Comparison of ENCODE assay signal across 26 cellular contexts in the genomic region with DNA sequence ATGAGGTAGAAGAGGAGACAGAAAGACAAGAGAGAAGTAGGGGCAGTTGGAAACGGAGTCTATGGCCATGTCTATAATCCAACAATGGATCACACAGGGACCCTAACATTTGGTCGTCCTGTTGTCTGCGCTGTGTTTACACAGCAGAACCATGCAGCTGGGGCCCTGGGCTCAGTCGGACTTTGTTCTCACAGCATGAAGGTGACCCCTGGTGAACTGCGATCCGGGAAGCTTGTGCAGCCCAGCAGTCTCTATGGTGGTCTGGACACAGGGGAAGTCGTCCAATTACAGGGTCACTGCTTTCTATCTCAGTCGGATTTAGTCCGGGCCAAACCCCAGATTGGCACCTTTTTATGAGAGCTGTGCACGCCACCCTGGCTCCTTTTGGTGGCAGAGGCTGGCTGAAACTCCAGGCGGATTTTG.
DNase-seq lines count a peak whose midpoint lies in the region; ATAC-seq and TF ChIP-seq lines count a peak whose summit lies in the region.
"Had no signal": no experiment of that assay in that cellular context is flagged by ENCODE, and none has a peak within 500 bp of the region (broad histone marks: within the 10 kb centered on the region; RNA-seq: fewer than 3 reads in every experiment).

No MANE protein-coding gene starts in this region.

- no peaks in the 10 kb centered on the region for H3K36me3 Mint-ChIP-seq in mesothelial cell of epicardium
- no peaks in the 10 kb centered on the region for H3K36me3 Mint-ChIP-seq in glutamatergic neuron (ENCODE audit: unreplicated experiment)
- H3K36me3 Mint-ChIP-seq: CD4-positive, CD25-positive, alpha-beta regulatory T cell; naive B cell; stimulated activated naive B cell treated with anti-CD40 and anti-IgM and Interleukin-4, amounts not matched to agents 10 μg/mL and 1 μg/mL and 100 μg/mL, for 72 hours; type B pancreatic cell had no signal

- peaks cover 24% of the 10 kb centered on the region for H3K27me3 Mint-ChIP-seq in mesothelial cell of epicardium (ENCODE audit: low read depth)
- peaks cover 4% of the 10 kb centered on the region for H3K27me3 Mint-ChIP-seq in glutamatergic neuron (ENCODE audit: unreplicated experiment)
- H3K27me3 Mint-ChIP-seq: activated CD8-positive, alpha-beta T cell treated with anti-CD3 and anti-CD28 coated beads for 36 hours; central memory CD8-positive, alpha-beta T cell had no signal

- ATAC-seq in GM18520 (IDR thresholded peaks at IDR 0.05; ENCODE audit: unreplicated experiment): no peak
- ATAC-seq: activated CD8-positive, alpha-beta T cell treated with anti-CD3 and anti-CD28 coated beads for 36 hours; esophagus mucosa; stimulated activated naive B cell treated with anti-CD40 and anti-IgM and Interleukin-4, amounts not matched to agents 10 μg/mL and 1 μg/mL and 100 μg/mL, for 72 hours had no signal

- peak overlapping the region; percentile 47 for H3K27ac Mint-ChIP-seq in mesothelial cell of epicardium
- no peak overlapping the region for H3K27ac Mint-ChIP-seq in glutamatergic neuron (ENCODE audit: unreplicated experiment)
- H3K27ac Mint-ChIP-seq: activated CD8-positive, alpha-beta T cell treated with anti-CD3 and anti-CD28 coated beads for 36 hours; activated naive CD4-positive, alpha-beta T cell treated with anti-CD3 and anti-CD28 coated beads for 36 hours; CD4-positive, CD25-positive, alpha-beta regulatory T cell; dendritic cell treated with granulocyte-macrophage colony-stimulating factor and Interleukin-4, amounts not matched to agents 40 ng/mL and 50 ng/mL, for 4 days; naive B cell; stimulated activated naive B cell treated with anti-CD40 and anti-IgM and Interleukin-4, amounts not matched to agents 10 μg/mL and 1 μg/mL and 100 μg/mL, for 72 hours; type B pancreatic cell had no signal

- peak; percentile 42 for DNase-seq in COLO668 (lab: John Stamatoyannopoulos, UW; ENCODE audit: unreplicated experiment)
- DNase-seq in NCI-H526 (lab: John Stamatoyannopoulos, UW): peak; percentile 40 to 63
- peak; percentile 80 for DNase-seq in ecto neural progenitor cell (ENCODE audit: low spot score)
- DNase-seq in mesothelial cell of epicardium (ENCODE audit: low spot score in 2 of 2, unreplicated experiment in 2 of 2): no peak
- no peak for DNase-seq in glutamatergic neuron
- no peak for DNase-seq in activated T-cell treated with anti-CD3 and anti-CD28 coated beads for 4 hours
- DNase-seq in stimulated activated CD4-positive, alpha-beta T cell treated with anti-CD3 and anti-CD28 coated beads, Interleukin-15, amount 100 ng/mL, for 24 hours: no peak
- DNase-seq: activated CD4-positive, alpha-beta T cell treated with anti-CD3 and anti-CD28 coated beads for 1 hour; activated CD8-positive, alpha-beta memory T cell treated with anti-CD3 and anti-CD28 coated beads, Interleukin-2, amount 50 U/mL, for 48 hours; activated CD8-positive, alpha-beta T cell treated with anti-CD3 and anti-CD28 coated beads for 36 hours; activated naive CD4-positive, alpha-beta T cell treated with anti-CD3 and anti-CD28 coated beads for 36 hours; adrenal gland; CD4-positive, CD25-positive, alpha-beta regulatory T cell; midbrain; naive B cell; NCI-H1436; NCI-H446; NK-92 treated with Interleukin-12 subunit alpha and Interleukin-12 subunit beta, amount 100 ng/mL, for 24 hours; occipital lobe; stimulated activated naive B cell treated with anti-CD40 and anti-IgM and Interleukin-4, amounts not matched to agents 10 μg/mL and 1 μg/mL and 100 μg/mL, for 72 hours; substantia nigra had no signal

- peaks cover 26% of the 10 kb centered on the region for H3K4me1 Mint-ChIP-seq in mesothelial cell of epicardium
- H3K4me1 Mint-ChIP-seq in glutamatergic neuron (ENCODE audit: low read depth, unreplicated experiment): peaks cover 8% of the 10 kb centered on the region
- H3K4me1 Mint-ChIP-seq: CD4-positive, CD25-positive, alpha-beta regulatory T cell; central memory CD8-positive, alpha-beta T cell; naive B cell; stimulated activated naive B cell treated with anti-CD40 and anti-IgM and Interleukin-4, amounts not matched to agents 10 μg/mL and 1 μg/mL and 100 μg/mL, for 72 hours had no signal

- TF ChIP-seq CTCF in mesothelial cell of epicardium (IDR thresholded peaks at IDR 0.05; ENCODE audit: unreplicated experiment) (no peak), glutamatergic neuron (IDR thresholded peaks at IDR 0.05; ENCODE audit: partially characterized antibody, unreplicated experiment) (no peak)

- H3K9me3 Mint-ChIP-seq in mesothelial cell of epicardium: peaks cover 12% of the 10 kb centered on the region
- H3K9me3 Mint-ChIP-seq in glutamatergic neuron (ENCODE audit: unreplicated experiment): peaks cover 2% of the 10 kb centered on the region
- H3K9me3 Mint-ChIP-seq: activated CD8-positive, alpha-beta T cell treated with anti-CD3 and anti-CD28 coated beads for 36 hours; dendritic cell treated with granulocyte-macrophage colony-stimulating factor and Interleukin-4, amounts not matched to agents 40 ng/mL and 50 ng/mL, for 4 days; stimulated activated naive B cell treated with anti-CD40 and anti-IgM and Interleukin-4, amounts not matched to agents 10 μg/mL and 1 μg/mL and 100 μg/mL, for 72 hours; type B pancreatic cell had no signal

- H3K4me3 Mint-ChIP-seq in mesothelial cell of epicardium: no peak overlapping the region
- H3K4me3 Mint-ChIP-seq in glutamatergic neuron (ENCODE audit: unreplicated experiment): no peak overlapping the region
- H3K4me3 Mint-ChIP-seq: activated CD8-positive, alpha-beta T cell treated with anti-CD3 and anti-CD28 coated beads for 36 hours; activated naive CD4-positive, alpha-beta T cell treated with anti-CD3 and anti-CD28 coated beads for 36 hours; CD4-positive, CD25-positive, alpha-beta regulatory T cell; central memory CD8-positive, alpha-beta T cell; dendritic cell treated with granulocyte-macrophage colony-stimulating factor and Interleukin-4, amounts not matched to agents 40 ng/mL and 50 ng/mL, for 4 days; naive B cell; stimulated activated naive B cell treated with anti-CD40 and anti-IgM and Interleukin-4, amounts not matched to agents 10 μg/mL and 1 μg/mL and 100 μg/mL, for 72 hours; type B pancreatic cell had no signal

Comparison
In these comparisons a context has a peak if more than half of its experiments do, and no peak if none do; other contexts are left out.
1. DNase-seq: peak in COLO668 (single experiment), NCI-H526 (2 of 2) and ecto neural progenitor cell (single experiment); none in mesothelial cell of epicardium (0 of 2), glutamatergic neuron (single experiment), activated T-cell treated with anti-CD3 and anti-CD28 coated beads for 4 hours (single experiment) and stimulated activated CD4-positive, alpha-beta T cell treated with anti-CD3 and anti-CD28 coated beads, Interleukin-15, amount 100 ng/mL, for 24 hours (single experiment).